ENCODE assay signal across 15 cellular contexts in genomic region chr14:59265808-59266207, GRCh38.
DNase-seq lines count a peak whose midpoint lies in the region; ATAC-seq, FAIRE-seq and TF ChIP-seq lines count a peak whose summit lies in the region.
"Had no signal": no experiment of that assay in that cellular context is flagged by ENCODE, and none has a peak within 500 bp of the region (broad histone marks: within the 10 kb centered on the region; RNA-seq: fewer than 3 reads in every experiment).

No MANE protein-coding gene starts in this region.

- in situ Hi-C loops in HepG2 (cut with HindIII; ENCODE audit: extremely low pct_ligation_motif_present, low pct_unique_long_range_greater_than_20kb) = no loop called here

- H3K27me3 ChIP-seq in HepG2 (ENCODE audit: control insufficient read depth in 1 of 2, insufficient read depth in 2 of 2, low read length in 2 of 2) (no peaks in the 10 kb centered on the region), right lobe of liver (no peaks in the 10 kb centered on the region), foreskin keratinocyte (no peaks in the 10 kb centered on the region), stomach (no peaks in the 10 kb centered on the region)
- H3K27me3 ChIP-seq: BLaER1 treated with 17β-estradiol and CSF1 and Interleukin-3, amounts not matched to agents 10 nM and 100 nM had no signal

- H3K4me3 ChIP-seq in HepG2 (replicated peaks in 1 of 3; ENCODE audit: insufficient read depth in 1 of 3, low read depth in 2 of 3, low read length in 3 of 3) (no peak overlapping the region), right lobe of liver (no peak overlapping the region), stomach (no peak overlapping the region)
- H3K4me3 ChIP-seq: BLaER1 treated with 17β-estradiol and CSF1 and Interleukin-3, amounts not matched to agents 10 nM and 100 nM had no signal

- H3K79me2 ChIP-seq in HepG2 (ENCODE audit: insufficient read depth, low read length) = peaks cover 11% of the 10 kb centered on the region

- CTCF ChIA-PET in HepG2 (lab: Yijun Ruan, JAX; ENCODE audit: low intra/inter-chr PET ratio, low total read pairs) = no interaction called here

- peaks cover 8 to 34% of the 10 kb centered on the region in 2 experiments; a peak in 4 of 5 replicates for H3K36me3 ChIP-seq in HepG2 (replicated peaks in 1 of 2; ENCODE audit: control insufficient read depth in 1 of 2, insufficient read depth in 2 of 2, low read length in 2 of 2)
- no peaks in the 10 kb centered on the region for H3K36me3 ChIP-seq in right lobe of liver
- peaks cover 3 to 49% (median 40%) of the 10 kb centered on the region in 4 donors for H3K36me3 ChIP-seq in stomach

- TF ChIP-seq POLR2A in HepG2 (IDR thresholded peaks at IDR 0.05; ENCODE audit: insufficient read depth in 1 of 2, low read depth in 2 of 2, low read length in 2 of 2) (no peak), right lobe of liver (IDR thresholded peaks at IDR 0.05) (no peak), stomach (IDR thresholded peaks at IDR 0.05) (no peak)

- TF ChIP-seq CTCF in HepG2 (CRISPR knock-in tag; IDR thresholded peaks at IDR 0.05) (no peak), right lobe of liver (IDR thresholded peaks at IDR 0.05) (no peak), foreskin keratinocyte (conservative IDR thresholded peaks at IDR 0.05) (no peak), stomach (IDR thresholded peaks at IDR 0.05) (no peak)

- no peak for TF ChIP-seq RAD21 in HepG2 (CRISPR knock-in tag; IDR thresholded peaks at IDR 0.05)

- no peak overlapping the region for H2AFZ ChIP-seq in HepG2 (ENCODE audit: low read length)

- TSS peak; percentile 4 for BruUV-seq in HepG2 (replicated peaks; lab: Mats Ljungman, UMichigan)

- no peak overlapping the region for H3K9ac ChIP-seq in HepG2 (ENCODE audit: insufficient read depth, low read depth, low read length)
- H3K9ac ChIP-seq: BLaER1 treated with 17β-estradiol and CSF1 and Interleukin-3, amounts not matched to agents 10 nM and 100 nM had no signal

- peaks cover 32% of the 10 kb centered on the region for H3K4me1 ChIP-seq in HepG2 (ENCODE audit: insufficient read depth, low read length)
- H3K4me1 ChIP-seq in right lobe of liver = peaks cover 0 to 15% (median 6%) of the 10 kb centered on the region in 4 donors
- peaks cover 10% of the 10 kb centered on the region for H3K4me1 ChIP-seq in foreskin keratinocyte
- H3K4me1 ChIP-seq in stomach = peaks cover 0 to 12% (median 5%) of the 10 kb centered on the region in 4 donors

- intact Hi-C loops in HepG2 (cut with micrococcal nuclease; ENCODE audit: unreplicated experiment) (no loop called here), right lobe of liver (cut with DNase I) (no loop called here), stomach (cut with DNase I; ENCODE audit: low total_unique reads) (no loop called here)

- no peaks in the 10 kb centered on the region for H3K9me3 ChIP-seq in HepG2 (ENCODE audit: low read length)
- H3K9me3 ChIP-seq in right lobe of liver = no peaks in the 10 kb centered on the region
- H3K9me3 ChIP-seq in stomach = no peaks in the 10 kb centered on the region

- no peak for DNase-seq in HepG2 (ENCODE audit: low spot score)
- no peak for DNase-seq in right lobe of liver
- peak; percentile 63 for DNase-seq in activated CD4-positive, alpha-beta T cell treated with anti-CD3 and anti-CD28 coated beads for 48 hours
- DNase-seq in foreskin keratinocyte = peak; percentile 59 to 78
- DNase-seq in HuH-7.5 (ENCODE audit: low spot score) = no peak
- no peak for DNase-seq in COLO668 (lab: John Stamatoyannopoulos, UW; ENCODE audit: unreplicated experiment)
- no peak for DNase-seq in stomach
- DNase-seq: effector CD4-positive, alpha-beta T cell; H7; hippocampal formation; NCI-H1048; retina; T-helper 17 cell had no signal

- POLR2A ChIA-PET in HepG2 (lab: Yijun Ruan, JAX) = no interaction called here

- ATAC-seq in HepG2 = no peak
- ATAC-seq in right lobe of liver = no peak
- peak; percentile 95 for ATAC-seq in foreskin keratinocyte
- no peak for ATAC-seq in HG02938 (IDR thresholded peaks at IDR 0.05; ENCODE audit: unreplicated experiment)
- ATAC-seq: T-helper 17 cell had no signal

- no peak for TF ChIP-seq EP300 in HepG2 (IDR thresholded peaks at IDR 0.05; ENCODE audit: low read depth in 2 of 2, low read length in 2 of 2)
- no peak for TF ChIP-seq EP300 in HepG2 (CRISPR knock-in tag; IDR thresholded peaks at IDR 0.05; ENCODE audit: borderline replicate concordance)
- no peak for TF ChIP-seq EP300 in stomach (IDR thresholded peaks at IDR 0.05)

- H3K27ac ChIP-seq in HepG2 (ENCODE audit: extremely low read length, insufficient read depth, low read length) (no peak overlapping the region), right lobe of liver (no peak overlapping the region), foreskin keratinocyte (peak overlapping the region; percentile 58), stomach (no peak overlapping the region)
- H3K27ac ChIP-seq: BLaER1 treated with 17β-estradiol and CSF1 and Interleukin-3, amounts not matched to agents 10 nM and 100 nM had no signal

- FAIRE-seq in HepG2 (lab: Jason Lieb, UNC) = no peak

- H3K4me2 ChIP-seq in HepG2 (ENCODE audit: low read depth, low read length) = no peak overlapping the region
- H3K4me2 ChIP-seq: BLaER1 treated with 17β-estradiol and CSF1 and Interleukin-3, amounts not matched to agents 10 nM and 100 nM had no signal

- no peaks in the 10 kb centered on the region for H4K20me1 ChIP-seq in HepG2 (ENCODE audit: insufficient read depth, low read length)
- H4K20me1 ChIP-seq: BLaER1 treated with 17β-estradiol and CSF1 and Interleukin-3, amounts not matched to agents 10 nM and 100 nM had no signal

TF ChIP-seq in HepG2, 621 proteins besides CTCF, POLR2A, EP300 and RAD21 (continues in another document):
- TF ChIP-seq, protein P1, sequence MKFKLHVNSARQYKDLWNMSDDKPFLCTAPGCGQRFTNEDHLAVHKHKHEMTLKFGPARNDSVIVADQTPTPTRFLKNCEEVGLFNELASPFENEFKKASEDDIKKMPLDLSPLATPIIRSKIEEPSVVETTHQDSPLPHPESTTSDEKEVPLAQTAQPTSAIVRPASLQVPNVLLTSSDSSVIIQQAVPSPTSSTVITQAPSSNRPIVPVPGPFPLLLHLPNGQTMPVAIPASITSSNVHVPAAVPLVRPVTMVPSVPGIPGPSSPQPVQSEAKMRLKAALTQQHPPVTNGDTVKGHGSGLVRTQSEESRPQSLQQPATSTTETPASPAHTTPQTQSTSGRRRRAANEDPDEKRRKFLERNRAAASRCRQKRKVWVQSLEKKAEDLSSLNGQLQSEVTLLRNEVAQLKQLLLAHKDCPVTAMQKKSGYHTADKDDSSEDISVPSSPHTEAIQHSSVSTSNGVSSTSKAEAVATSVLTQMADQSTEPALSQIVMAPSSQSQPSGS (CRISPR knock-in tag; IDR thresholded peaks at IDR 0.05) = no peak
- no peak for TF ChIP-seq HMG20B (CRISPR knock-in tag; conservative IDR thresholded peaks at IDR 0.05)
- no peak for TF ChIP-seq RNF2 (conservative IDR thresholded peaks at IDR 0.05; ENCODE audit: low read depth)
- TF ChIP-seq EHMT2 (IDR thresholded peaks at IDR 0.05; ENCODE audit: borderline replicate concordance, low read depth, low read length) = no peak
- TF ChIP-seq SNAI1 (CRISPR knock-in tag; IDR thresholded peaks at IDR 0.05; ENCODE audit: borderline replicate concordance) = no peak
- TF ChIP-seq BORCS8-MEF2B (CRISPR knock-in tag; IDR thresholded peaks at IDR 0.05) = no peak
- no peak for TF ChIP-seq ZNF703 (CRISPR knock-in tag; IDR thresholded peaks at IDR 0.05; ENCODE audit: borderline replicate concordance)
- TF ChIP-seq ZNF430 (CRISPR knock-in tag; IDR thresholded peaks at IDR 0.05) = no peak
- TF ChIP-seq ZNF639 (CRISPR knock-in tag; conservative IDR thresholded peaks at IDR 0.05) = no peak
- TF ChIP-seq CENPX (CRISPR knock-in tag; IDR thresholded peaks at IDR 0.05) = no peak
- no peak for TF ChIP-seq ZNF576 (CRISPR knock-in tag; IDR thresholded peaks at IDR 0.05)
- TF ChIP-seq, protein P2, sequence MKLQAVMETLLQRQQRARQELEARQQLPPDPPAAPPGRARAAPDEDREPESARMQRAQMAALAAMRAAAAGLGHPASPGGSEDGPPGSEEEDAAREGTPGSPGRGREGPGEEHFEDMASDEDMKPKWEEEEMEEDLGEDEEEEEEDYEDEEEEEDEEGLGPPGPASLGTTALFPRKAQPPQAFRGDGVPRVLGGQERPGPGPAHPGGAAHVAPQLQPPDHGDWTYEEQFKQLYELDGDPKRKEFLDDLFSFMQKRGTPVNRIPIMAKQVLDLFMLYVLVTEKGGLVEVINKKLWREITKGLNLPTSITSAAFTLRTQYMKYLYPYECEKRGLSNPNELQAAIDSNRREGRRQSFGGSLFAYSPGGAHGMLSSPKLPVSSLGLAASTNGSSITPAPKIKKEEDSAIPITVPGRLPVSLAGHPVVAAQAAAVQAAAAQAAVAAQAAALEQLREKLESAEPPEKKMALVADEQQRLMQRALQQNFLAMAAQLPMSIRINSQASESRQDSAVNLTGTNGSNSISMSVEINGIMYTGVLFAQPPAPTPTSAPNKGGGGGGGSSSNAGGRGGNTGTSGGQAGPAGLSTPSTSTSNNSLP (IDR thresholded peaks at IDR 0.05; ENCODE audit: low read depth, low read length) = no peak
- TF ChIP-seq IRF2 (CRISPR knock-in tag; IDR thresholded peaks at IDR 0.05) = no peak
- TF ChIP-seq ZNF343 (CRISPR knock-in tag; IDR thresholded peaks at IDR 0.05) = no peak
- TF ChIP-seq TBX2 (CRISPR knock-in tag; IDR thresholded peaks at IDR 0.05; ENCODE audit: borderline replicate concordance) = no peak
- TF ChIP-seq THYN1 (CRISPR knock-in tag; IDR thresholded peaks at IDR 0.05; ENCODE audit: borderline replicate concordance, low read depth) = no peak

Comparison
In these comparisons a context has a peak if more than half of its experiments do, and no peak if none do; other contexts are left out.
1. DNase-seq: peak in activated CD4-positive, alpha-beta T cell treated with anti-CD3 and anti-CD28 coated beads for 48 hours (single experiment) and foreskin keratinocyte (2 of 2); none in HepG2 (single experiment), right lobe of liver (0 of 3), HuH-7.5 (single experiment), COLO668 (single experiment) and stomach (single experiment).